Comparison of ENCODE assay signal across 1 cellular context in the genomic region with DNA sequence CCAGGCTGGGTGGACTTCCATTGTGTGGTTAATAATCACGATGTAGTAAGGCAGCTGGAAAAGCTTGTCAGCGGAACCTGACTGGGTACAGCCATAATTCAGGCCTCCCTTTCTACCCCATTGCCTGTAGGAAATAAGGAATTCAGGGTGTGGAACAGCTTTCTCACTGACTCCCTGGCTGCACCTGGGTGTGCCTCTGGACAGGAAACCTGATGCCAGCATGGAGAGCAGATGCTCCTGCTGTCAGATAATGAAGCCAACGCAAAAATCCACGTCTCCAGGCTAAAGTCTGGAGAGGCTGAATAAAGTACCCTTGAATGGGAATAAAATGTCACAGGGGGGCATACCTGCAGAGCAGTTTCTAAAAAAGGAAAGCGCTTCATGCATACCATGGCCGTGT.
TF ChIP-seq lines count a peak whose summit lies in the region.

No MANE protein-coding gene starts in this region.

TF ChIP-seq in GM23338, 12 proteins besides CTCF, POLR2A, EP300 and RAD21 (continued from another document):
- TF ChIP-seq, protein P1, sequence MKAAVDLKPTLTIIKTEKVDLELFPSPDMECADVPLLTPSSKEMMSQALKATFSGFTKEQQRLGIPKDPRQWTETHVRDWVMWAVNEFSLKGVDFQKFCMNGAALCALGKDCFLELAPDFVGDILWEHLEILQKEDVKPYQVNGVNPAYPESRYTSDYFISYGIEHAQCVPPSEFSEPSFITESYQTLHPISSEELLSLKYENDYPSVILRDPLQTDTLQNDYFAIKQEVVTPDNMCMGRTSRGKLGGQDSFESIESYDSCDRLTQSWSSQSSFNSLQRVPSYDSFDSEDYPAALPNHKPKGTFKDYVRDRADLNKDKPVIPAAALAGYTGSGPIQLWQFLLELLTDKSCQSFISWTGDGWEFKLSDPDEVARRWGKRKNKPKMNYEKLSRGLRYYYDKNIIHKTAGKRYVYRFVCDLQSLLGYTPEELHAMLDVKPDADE (IDR thresholded peaks at IDR 0.05), result no peak
- TF ChIP-seq, protein P2, sequence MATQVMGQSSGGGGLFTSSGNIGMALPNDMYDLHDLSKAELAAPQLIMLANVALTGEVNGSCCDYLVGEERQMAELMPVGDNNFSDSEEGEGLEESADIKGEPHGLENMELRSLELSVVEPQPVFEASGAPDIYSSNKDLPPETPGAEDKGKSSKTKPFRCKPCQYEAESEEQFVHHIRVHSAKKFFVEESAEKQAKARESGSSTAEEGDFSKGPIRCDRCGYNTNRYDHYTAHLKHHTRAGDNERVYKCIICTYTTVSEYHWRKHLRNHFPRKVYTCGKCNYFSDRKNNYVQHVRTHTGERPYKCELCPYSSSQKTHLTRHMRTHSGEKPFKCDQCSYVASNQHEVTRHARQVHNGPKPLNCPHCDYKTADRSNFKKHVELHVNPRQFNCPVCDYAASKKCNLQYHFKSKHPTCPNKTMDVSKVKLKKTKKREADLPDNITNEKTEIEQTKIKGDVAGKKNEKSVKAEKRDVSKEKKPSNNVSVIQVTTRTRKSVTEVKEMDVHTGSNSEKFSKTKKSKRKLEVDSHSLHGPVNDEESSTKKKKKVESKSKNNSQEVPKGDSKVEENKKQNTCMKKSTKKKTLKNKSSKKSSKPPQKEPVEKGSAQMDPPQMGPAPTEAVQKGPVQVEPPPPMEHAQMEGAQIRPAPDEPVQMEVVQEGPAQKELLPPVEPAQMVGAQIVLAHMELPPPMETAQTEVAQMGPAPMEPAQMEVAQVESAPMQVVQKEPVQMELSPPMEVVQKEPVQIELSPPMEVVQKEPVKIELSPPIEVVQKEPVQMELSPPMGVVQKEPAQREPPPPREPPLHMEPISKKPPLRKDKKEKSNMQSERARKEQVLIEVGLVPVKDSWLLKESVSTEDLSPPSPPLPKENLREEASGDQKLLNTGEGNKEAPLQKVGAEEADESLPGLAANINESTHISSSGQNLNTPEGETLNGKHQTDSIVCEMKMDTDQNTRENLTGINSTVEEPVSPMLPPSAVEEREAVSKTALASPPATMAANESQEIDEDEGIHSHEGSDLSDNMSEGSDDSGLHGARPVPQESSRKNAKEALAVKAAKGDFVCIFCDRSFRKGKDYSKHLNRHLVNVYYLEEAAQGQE (IDR thresholded peaks at IDR 0.05; ENCODE audit: unreplicated experiment), result no peak
- no peak for TF ChIP-seq CREB1 (CRISPR knock-in tag; IDR thresholded peaks at IDR 0.05; ENCODE audit: low read depth)
- TF ChIP-seq JUNB (IDR thresholded peaks at IDR 0.05; ENCODE audit: unreplicated experiment), result no peak
- TF ChIP-seq STAT1 (IDR thresholded peaks at IDR 0.05; ENCODE audit: unreplicated experiment), result no peak
- no peak for TF ChIP-seq ZNF114 (CRISPR knock-in tag; IDR thresholded peaks at IDR 0.05)
- TF ChIP-seq EZH2 (IDR thresholded peaks at IDR 0.05; ENCODE audit: low read depth, unreplicated experiment), result no peak
- TF ChIP-seq, protein P3, sequence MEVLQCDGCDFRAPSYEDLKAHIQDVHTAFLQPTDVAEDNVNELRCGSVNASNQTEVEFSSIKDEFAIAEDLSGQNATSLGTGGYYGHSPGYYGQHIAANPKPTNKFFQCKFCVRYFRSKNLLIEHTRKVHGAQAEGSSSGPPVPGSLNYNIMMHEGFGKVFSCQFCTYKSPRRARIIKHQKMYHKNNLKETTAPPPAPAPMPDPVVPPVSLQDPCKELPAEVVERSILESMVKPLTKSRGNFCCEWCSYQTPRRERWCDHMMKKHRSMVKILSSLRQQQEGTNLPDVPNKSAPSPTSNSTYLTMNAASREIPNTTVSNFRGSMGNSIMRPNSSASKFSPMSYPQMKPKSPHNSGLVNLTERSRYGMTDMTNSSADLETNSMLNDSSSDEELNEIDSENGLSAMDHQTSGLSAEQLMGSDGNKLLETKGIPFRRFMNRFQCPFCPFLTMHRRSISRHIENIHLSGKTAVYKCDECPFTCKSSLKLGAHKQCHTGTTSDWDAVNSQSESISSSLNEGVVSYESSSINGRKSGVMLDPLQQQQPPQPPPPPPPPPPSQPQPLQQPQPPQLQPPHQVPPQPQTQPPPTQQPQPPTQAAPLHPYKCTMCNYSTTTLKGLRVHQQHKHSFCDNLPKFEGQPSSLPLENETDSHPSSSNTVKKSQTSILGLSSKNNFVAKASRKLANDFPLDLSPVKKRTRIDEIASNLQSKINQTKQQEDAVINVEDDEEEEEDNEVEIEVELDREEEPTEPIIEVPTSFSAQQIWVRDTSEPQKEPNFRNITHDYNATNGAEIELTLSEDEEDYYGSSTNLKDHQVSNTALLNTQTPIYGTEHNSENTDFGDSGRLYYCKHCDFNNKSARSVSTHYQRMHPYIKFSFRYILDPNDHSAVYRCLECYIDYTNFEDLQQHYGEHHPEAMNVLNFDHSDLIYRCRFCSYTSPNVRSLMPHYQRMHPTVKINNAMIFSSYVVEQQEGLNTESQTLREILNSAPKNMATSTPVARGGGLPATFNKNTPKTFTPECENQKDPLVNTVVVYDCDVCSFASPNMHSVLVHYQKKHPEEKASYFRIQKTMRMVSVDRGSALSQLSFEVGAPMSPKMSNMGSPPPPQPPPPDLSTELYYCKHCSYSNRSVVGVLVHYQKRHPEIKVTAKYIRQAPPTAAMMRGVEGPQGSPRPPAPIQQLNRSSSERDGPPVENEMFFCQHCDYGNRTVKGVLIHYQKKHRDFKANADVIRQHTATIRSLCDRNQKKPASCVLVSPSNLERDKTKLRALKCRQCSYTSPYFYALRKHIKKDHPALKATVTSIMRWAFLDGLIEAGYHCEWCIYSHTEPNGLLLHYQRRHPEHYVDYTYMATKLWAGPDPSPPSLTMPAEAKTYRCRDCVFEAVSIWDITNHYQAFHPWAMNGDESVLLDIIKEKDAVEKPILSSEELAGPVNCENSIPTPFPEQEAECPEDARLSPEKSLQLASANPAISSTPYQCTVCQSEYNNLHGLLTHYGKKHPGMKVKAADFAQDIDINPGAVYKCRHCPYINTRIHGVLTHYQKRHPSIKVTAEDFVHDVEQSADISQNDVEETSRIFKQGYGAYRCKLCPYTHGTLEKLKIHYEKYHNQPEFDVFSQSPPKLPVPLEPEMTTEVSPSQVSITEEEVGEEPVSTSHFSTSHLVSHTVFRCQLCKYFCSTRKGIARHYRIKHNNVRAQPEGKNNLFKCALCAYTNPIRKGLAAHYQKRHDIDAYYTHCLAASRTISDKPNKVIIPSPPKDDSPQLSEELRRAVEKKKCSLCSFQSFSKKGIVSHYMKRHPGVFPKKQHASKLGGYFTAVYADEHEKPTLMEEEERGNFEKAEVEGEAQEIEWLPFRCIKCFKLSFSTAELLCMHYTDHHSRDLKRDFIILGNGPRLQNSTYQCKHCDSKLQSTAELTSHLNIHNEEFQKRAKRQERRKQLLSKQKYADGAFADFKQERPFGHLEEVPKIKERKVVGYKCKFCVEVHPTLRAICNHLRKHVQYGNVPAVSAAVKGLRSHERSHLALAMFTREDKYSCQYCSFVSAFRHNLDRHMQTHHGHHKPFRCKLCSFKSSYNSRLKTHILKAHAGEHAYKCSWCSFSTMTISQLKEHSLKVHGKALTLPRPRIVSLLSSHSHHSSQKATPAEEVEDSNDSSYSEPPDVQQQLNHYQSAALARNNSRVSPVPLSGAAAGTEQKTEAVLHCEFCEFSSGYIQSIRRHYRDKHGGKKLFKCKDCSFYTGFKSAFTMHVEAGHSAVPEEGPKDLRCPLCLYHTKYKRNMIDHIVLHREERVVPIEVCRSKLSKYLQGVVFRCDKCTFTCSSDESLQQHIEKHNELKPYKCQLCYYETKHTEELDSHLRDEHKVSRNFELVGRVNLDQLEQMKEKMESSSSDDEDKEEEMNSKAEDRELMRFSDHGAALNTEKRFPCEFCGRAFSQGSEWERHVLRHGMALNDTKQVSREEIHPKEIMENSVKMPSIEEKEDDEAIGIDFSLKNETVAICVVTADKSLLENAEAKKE (CRISPR knock-in tag; IDR thresholded peaks at IDR 0.05), result no peak
TF ChIP-seq in GM23338: peak in this region for 0.
